8 cellular contexts compared by ENCODE assay signal in the genomic region with DNA sequence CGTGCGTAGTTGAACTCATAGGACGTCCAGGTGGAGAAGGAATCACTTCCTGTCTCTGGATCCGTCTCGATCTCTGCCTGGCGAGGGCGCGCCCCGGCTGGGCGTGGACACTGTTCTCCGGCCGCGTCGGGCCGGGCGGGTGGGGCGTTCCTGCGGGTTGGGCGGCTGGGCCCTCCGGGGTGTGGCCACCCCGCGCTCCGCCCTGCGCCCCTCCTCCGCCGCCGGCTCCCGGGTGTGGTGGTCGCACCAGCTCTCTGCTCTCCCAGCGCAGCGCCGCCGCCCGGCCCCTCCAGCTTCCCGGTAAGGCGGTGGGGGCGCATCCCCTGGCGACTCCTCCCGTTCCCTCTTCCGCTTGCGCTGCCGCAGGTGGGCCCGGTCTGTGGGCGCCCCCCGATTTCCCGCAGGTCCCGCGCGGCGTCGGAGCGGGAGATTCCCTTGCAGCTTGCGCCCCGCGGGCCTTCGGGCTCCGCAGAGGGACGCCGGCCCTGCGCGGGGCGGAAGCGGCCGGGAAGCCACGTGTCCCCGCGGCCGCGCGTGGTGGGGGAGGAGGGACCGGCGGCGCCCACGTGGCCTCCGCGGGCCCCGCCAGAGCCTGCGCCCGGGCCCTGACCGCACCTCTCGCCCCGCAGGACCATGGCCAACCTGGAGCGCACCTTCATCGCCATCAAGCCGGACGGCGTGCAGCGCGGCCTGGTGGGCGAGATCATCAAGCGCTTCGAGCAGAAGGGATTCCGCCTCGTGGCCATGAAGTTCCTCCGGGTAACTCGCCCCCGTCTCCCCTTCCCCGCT. TPM values are rescaled to one million over a fixed set of nuclear protein-coding genes. Genes with fewer than 3 reads are reported as not detected.
A peak's percentile ranks its signal among the peaks of the same experiment; 100 is the strongest.
DNase-seq lines count a peak whose midpoint lies in the region; ATAC-seq and TF ChIP-seq lines count a peak whose summit lies in the region.

A gene (plus strand): TSS at position 214 of the 789 bp plus-strand sequence. CDS start 420 bp downstream, at position 634.

- ATAC-seq in GM21526 (IDR thresholded peaks at IDR 0.05; ENCODE audit: low FRiP score, unreplicated experiment) (peak; percentile 77), RWPE2 (ENCODE audit: low read depth) (peak; percentile 88)

- peak within 1 kb of the TSS; percentile 98 for H3K27ac Mint-ChIP-seq in neural crest cell (ENCODE audit: unreplicated experiment)

- DNase-seq in DMS79 (lab: John Stamatoyannopoulos, UW) (peak; percentile 25), HuH-7.5 (ENCODE audit: low spot score) (peak; percentile 93), RWPE2 (ENCODE audit: low spot score) (peak; percentile 92), activated gamma-delta T cell (lab: John Stamatoyannopoulos, UW) (peak; percentile 55), foreskin fibroblast (peak; percentile 85 to 96), neural crest cell (ENCODE audit: low read depth, low spot score) (peak; percentile 86), stromal cell of bone marrow (ENCODE audit: low read depth) (peak; percentile 68)

- H3K4me3 Mint-ChIP-seq in neural crest cell, result peak within 1 kb of the TSS; percentile 92

- TF ChIP-seq CTCF in RWPE2 (IDR thresholded peaks at IDR 0.05; ENCODE audit: poor library complexity, severe bottlenecking), result no peak
- no peak for TF ChIP-seq CTCF in foreskin fibroblast (IDR thresholded peaks at IDR 0.05; ENCODE audit: low read depth, low read length)
- no peak for TF ChIP-seq CTCF in neural crest cell (conservative IDR thresholded peaks at IDR 0.05)

- peak within 1 kb of the TSS; percentile 77 for H3K27ac ChIP-seq in RWPE2 (ENCODE audit: poor library complexity, severe bottlenecking)

- peak within 1 kb of the TSS; percentile 84 for H3K4me3 ChIP-seq in RWPE2 (ENCODE audit: severe bottlenecking)
- H3K4me3 ChIP-seq in foreskin fibroblast (ENCODE audit: low read depth in 1 of 2, low read length in 2 of 2), result peak within 1 kb of the TSS; percentile 74 to 77

- H3K27me3 Mint-ChIP-seq in neural crest cell (ENCODE audit: low read depth), result no peaks in the 10 kb centered on the region

- H3K36me3 Mint-ChIP-seq in neural crest cell (ENCODE audit: low read depth), result peaks cover 26% of the 10 kb centered on the region

- H3K36me3 ChIP-seq in RWPE2 (ENCODE audit: low read depth), result peaks cover 62% of the 10 kb centered on the region

- H3K4me1 Mint-ChIP-seq in neural crest cell, result peaks cover 32% of the 10 kb centered on the region

- H3K27me3 ChIP-seq in RWPE2 (ENCODE audit: insufficient read depth, poor library complexity, severe bottlenecking), result no peaks in the 10 kb centered on the region

- no peaks in the 10 kb centered on the region for H3K9me3 Mint-ChIP-seq in neural crest cell

- no peaks in the 10 kb centered on the region for H3K9me3 ChIP-seq in RWPE2 (ENCODE audit: severe bottlenecking)

- H3K4me1 ChIP-seq in RWPE2 (ENCODE audit: insufficient read depth, poor library complexity, severe bottlenecking), result no peaks in the 10 kb centered on the region

RNA-seq across cellular contexts. Expression of the gene that starts here (rescaled TPM):
- total RNA-seq in neural crest cell, result 541 and 545 TPM in 2 replicates

Comparison
In these comparisons a context has a peak if more than half of its experiments do, and no peak if none do; other contexts are left out.
1. Peak in every context shown above with its lines: DNase-seq, ATAC-seq, H3K4me3 ChIP-seq and H3K27ac ChIP-seq.
2. DNase-seq: peak in every context shown above with its lines; median percentile 93 in HuH-7.5; 92 in RWPE2; 90 in foreskin fibroblast; 86 in neural crest cell; 68 in stromal cell of bone marrow; 55 in activated gamma-delta T cell; 25 in DMS79.